Comparison of ENCODE assay signal across 21 cellular contexts in genomic region chr1:26536521-26536920, GRCh38.
"Had no signal": no experiment of that assay in that cellular context is flagged by ENCODE, and none has a peak within 500 bp of the region (broad histone marks: within the 10 kb centered on the region; RNA-seq: fewer than 3 reads in every experiment).

No MANE protein-coding gene starts in this region.

- H3K36me3 ChIP-seq: colonic mucosa, gastroesophageal sphincter, ovary, right atrium auricular region, sigmoid colon, uterus had no signal

- H3K4me3 ChIP-seq: colonic mucosa, esophagus squamous epithelium, gastroesophageal sphincter, mucosa of descending colon, ovary, right atrium auricular region, sigmoid colon, skin epidermis, stomach, suprapubic skin, thyroid gland, upper lobe of left lung, uterus had no signal

- H3K27me3 ChIP-seq: colonic mucosa, esophagus squamous epithelium, gastroesophageal sphincter, ovary, right atrium auricular region, sigmoid colon, stomach, suprapubic skin, thyroid gland, upper lobe of left lung, uterus had no signal

- H3K9me3 ChIP-seq: colonic mucosa, esophagus squamous epithelium, gastroesophageal sphincter, mucosa of descending colon, ovary, right atrium auricular region, sigmoid colon, stomach, suprapubic skin, thyroid gland, upper lobe of left lung, uterus had no signal

- DNase-seq: colonic mucosa; dermis blood vessel endothelial cell; esophagus squamous epithelium; foreskin fibroblast; glutamatergic neuron; islet precursor cell; mammary epithelial cell; mucosa of descending colon; ovary; sigmoid colon; stimulated activated naive CD4-positive, alpha-beta T cell; stomach; thyroid gland; upper lobe of left lung; uterus had no signal

- H3K9me3 Mint-ChIP-seq: nephron had no signal

- H3K4me3 Mint-ChIP-seq: nephron had no signal

- H3K27ac ChIP-seq: esophagus squamous epithelium, gastroesophageal sphincter, ovary, right atrium auricular region, sigmoid colon, skin epidermis, suprapubic skin, thyroid gland, uterus had no signal

- H3K4me1 ChIP-seq: sigmoid colon, uterus had no signal

- H3K27ac Mint-ChIP-seq: nephron had no signal

- ATAC-seq: gastroesophageal sphincter, left lobe of liver, mucosa of descending colon had no signal
